Comparison of ENCODE assay signal across 9 cellular contexts in genomic region chr2:213766465-213766891, GRCh38.
A peak's percentile ranks its signal among the peaks of the same experiment; 100 is the strongest.
DNase-seq lines count a peak whose midpoint lies in the region; ATAC-seq and TF ChIP-seq lines count a peak whose summit lies in the region.
"Had no signal": no experiment of that assay in that cellular context is flagged by ENCODE, and none has a peak within 500 bp of the region (broad histone marks: within the 10 kb centered on the region; RNA-seq: fewer than 3 reads in every experiment).

No MANE protein-coding gene starts in this region.

- H3K27me3 ChIP-seq in vagina = no peaks in the 10 kb centered on the region
- H3K27me3 ChIP-seq in esophagus muscularis mucosa = no peaks in the 10 kb centered on the region

- TF ChIP-seq POLR2A in vagina (IDR thresholded peaks at IDR 0.05) = no peak
- TF ChIP-seq POLR2A in esophagus muscularis mucosa (IDR thresholded peaks at IDR 0.05; ENCODE audit: low read depth) = no peak

- peak overlapping the region; percentile 31 for H3K4me3 ChIP-seq in GM12865 (ENCODE audit: low read depth, low read length)
- H3K4me3 ChIP-seq in vagina = no peak overlapping the region
- H3K4me3 ChIP-seq in esophagus muscularis mucosa = no peak overlapping the region

- H3K9me3 ChIP-seq in vagina (no peaks in the 10 kb centered on the region), esophagus muscularis mucosa (no peaks in the 10 kb centered on the region)

- peak; percentile 72 for DNase-seq in GM12865 (ENCODE audit: low read depth)
- peak; percentile 59 for DNase-seq in GM20000 (ENCODE audit: low spot score)
- peak; percentile 36 for DNase-seq in fibroblast of peridontal ligament (ENCODE audit: extremely low read depth)
- DNase-seq in vagina (ENCODE audit: extremely low spot score in 2 of 2) = no peak
- DNase-seq in NCI-H748 treated with DMSO at 0.1 percent for 48 hours (lab: John Stamatoyannopoulos, UW) = no peak
- no peak for DNase-seq in activated naive CD4-positive, alpha-beta T cell treated with Interleukin-2 at 50 U/mL for 16 hours
- DNase-seq in esophagus muscularis mucosa (ENCODE audit: extremely low spot score) = no peak
- DNase-seq: NCI-H2171 treated with DMSO at 0.1 percent for 48 hours had no signal

- H3K36me3 ChIP-seq in vagina = no peaks in the 10 kb centered on the region
- no peaks in the 10 kb centered on the region for H3K36me3 ChIP-seq in esophagus muscularis mucosa

- intact Hi-C loops in vagina (cut with DNase I) = no loop called here
- intact Hi-C loops in esophagus muscularis mucosa (cut with DNase I) = no loop called here

- TF ChIP-seq CTCF in GM12865 (IDR thresholded peaks at IDR 0.05; ENCODE audit: insufficient read depth, low read depth, low read length, missing control alignments) (no peak), GM20000 (IDR thresholded peaks at IDR 0.05; ENCODE audit: extremely low read depth, missing control alignments) (no peak), vagina (IDR thresholded peaks at IDR 0.05) (no peak), esophagus muscularis mucosa (IDR thresholded peaks at IDR 0.05) (no peak)

- WGBS in esophagus muscularis mucosa = 52% methylated on average over 3 of the region's 3 CpGs

- no peak for TF ChIP-seq EP300 in esophagus muscularis mucosa (IDR thresholded peaks at IDR 0.05)

- ATAC-seq in HG03135 (IDR thresholded peaks at IDR 0.05; ENCODE audit: unreplicated experiment) = peak; percentile 97

- H3K4me1 ChIP-seq in vagina (no peaks in the 10 kb centered on the region), esophagus muscularis mucosa (no peaks in the 10 kb centered on the region)

- no peak overlapping the region for H3K27ac ChIP-seq in vagina
- H3K27ac ChIP-seq in esophagus muscularis mucosa (replicated peaks in 1 of 4) = no peak overlapping the region

Comparison
In these comparisons a context has a peak if more than half of its experiments do, and no peak if none do; other contexts are left out.
1. DNase-seq: peak in GM12865 (single experiment), GM20000 (single experiment) and fibroblast of peridontal ligament (single experiment); none in vagina (0 of 2), NCI-H748 treated with DMSO at 0.1 percent for 48 hours (single experiment), activated naive CD4-positive, alpha-beta T cell treated with Interleukin-2 at 50 U/mL for 16 hours (single experiment) and esophagus muscularis mucosa (single experiment).